Comparison of ENCODE assay signal across 8 cellular contexts in genomic region chr1:157580179-157580827, GRCh38. TPM values are rescaled to one million over a fixed set of nuclear protein-coding genes. Genes with fewer than 3 reads are reported as not detected.
A peak's percentile ranks its signal among the peaks of the same experiment; 100 is the strongest.
DNase-seq lines count a peak whose midpoint lies in the region; FAIRE-seq and TF ChIP-seq lines count a peak whose summit lies in the region.

No MANE protein-coding gene starts in this region.

- intact Hi-C loops in transverse colon (cut with DNase I; ENCODE audit: low total_unique reads), result loop anchor here (10.0 kb wide), 1 partner anchor 544 kb away; a partner anchor contains a TSS

- no peak for FAIRE-seq in bronchial epithelial cell (lab: Jason Lieb, UNC)

- TF ChIP-seq CTCF in HL-60 (IDR thresholded peaks at IDR 0.05; ENCODE audit: insufficient read depth, low read length) (peak; percentile 56), bronchial epithelial cell (IDR thresholded peaks at IDR 0.05; ENCODE audit: insufficient read depth, low read length, severe bottlenecking) (peak; percentile 66), transverse colon (IDR thresholded peaks at IDR 0.05) (peak; percentile 58 to 69 (median 62))

- H3K36me3 ChIP-seq in bronchial epithelial cell (ENCODE audit: control insufficient read depth, insufficient read depth, low read length) (no peaks in the 10 kb centered on the region), transverse colon (no peaks in the 10 kb centered on the region)

- WGBS in transverse colon (ENCODE audit: low coverage in 1 of 2), 2 donors, result 8 to 11% methylated on average over 4 of the region's 4 CpGs

- H3K27ac ChIP-seq in HL-60 (replicated peaks) (no peak overlapping the region), transverse colon (no peak overlapping the region)

- in situ Hi-C loops in transverse colon (cut with MboI; ENCODE audit: low pct_ligation_motif_present in 1 of 4, low pct_unique_long_range_greater_than_20kb in 1 of 4, low sequenced_read_pairs in 3 of 4), result no loop called here

- TF ChIP-seq EP300 in transverse colon (IDR thresholded peaks at IDR 0.05; ENCODE audit: low read depth), result no peak

- no peak for TF ChIP-seq POLR2A in transverse colon (IDR thresholded peaks at IDR 0.05)

- no peaks in the 10 kb centered on the region for H3K9me3 ChIP-seq in transverse colon

- DNase-seq in NCI-H1436 (lab: John Stamatoyannopoulos, UW), result peak; percentile 35
- DNase-seq in NCI-H1436 treated with DMSO at 0.1 percent for 48 hours (lab: John Stamatoyannopoulos, UW), result no peak
- DNase-seq in HL-60 (ENCODE audit: low read depth in 1 of 2, low spot score in 1 of 2), result peak; percentile 30 to 55
- peak; percentile 67 for DNase-seq in NCI-H82 treated with DMSO at 0.1 percent for 48 hours (lab: John Stamatoyannopoulos, UW; ENCODE audit: unreplicated experiment)
- DNase-seq in bronchial epithelial cell (ENCODE audit: low read depth), result peak; percentile 77
- DNase-seq in left kidney (ENCODE audit: low read depth, low spot score), result peak; percentile 88
- peak; percentile 24 for DNase-seq in transverse colon
- DNase-seq in activated CD8-positive, alpha-beta memory T cell treated with anti-CD3 and anti-CD28 coated beads, Interleukin-2, amount 50 U/mL, for 4 hours, result no peak

- no peaks in the 10 kb centered on the region for H3K27me3 ChIP-seq in HL-60 (ENCODE audit: insufficient read depth, poor library complexity, severe bottlenecking)
- peaks cover 2% of the 10 kb centered on the region for H3K27me3 ChIP-seq in bronchial epithelial cell (ENCODE audit: control insufficient read depth, insufficient read depth, low read length)
- no peaks in the 10 kb centered on the region for H3K27me3 ChIP-seq in transverse colon

- H3K4me3 ChIP-seq in HL-60 (replicated peaks; ENCODE audit: insufficient read depth, low read length), result no peak overlapping the region
- H3K4me3 ChIP-seq in bronchial epithelial cell (ENCODE audit: low read depth, low read length), result no peak overlapping the region
- H3K4me3 ChIP-seq in transverse colon, result no peak overlapping the region

- no peaks in the 10 kb centered on the region for H3K4me1 ChIP-seq in transverse colon

RNA-seq across cellular contexts. Expression of gene FCRL4, which starts 17.6 kb away (rescaled TPM):
- total RNA-seq in bronchial epithelial cell (not detected in 2 replicates), transverse colon (not detected)

RNA-seq across cellular contexts. Expression of gene FCRL5, which starts 28.0 kb away (rescaled TPM):
- total RNA-seq in bronchial epithelial cell (not detected in 2 replicates), transverse colon (10 to 100 TPM in 1 of 4 donors, 1 to 10 TPM in 2, under 1 TPM in 1; 0.20 to 28.7 (median 1.2) TPM)

Comparison
In these comparisons a context has a peak if more than half of its experiments do, and no peak if none do; other contexts are left out.
1. DNase-seq: peak in NCI-H1436 (single experiment), HL-60 (2 of 2), NCI-H82 treated with DMSO at 0.1 percent for 48 hours (single experiment), bronchial epithelial cell (single experiment), left kidney (single experiment) and transverse colon (single experiment); none in NCI-H1436 treated with DMSO at 0.1 percent for 48 hours (single experiment) and activated CD8-positive, alpha-beta memory T cell treated with anti-CD3 and anti-CD28 coated beads, Interleukin-2, amount 50 U/mL, for 4 hours (single experiment).
2. Peak in every context shown above with its lines, with median percentiles within 50 percentile points of each other: CTCF ChIP-seq.